In the genomic region with DNA sequence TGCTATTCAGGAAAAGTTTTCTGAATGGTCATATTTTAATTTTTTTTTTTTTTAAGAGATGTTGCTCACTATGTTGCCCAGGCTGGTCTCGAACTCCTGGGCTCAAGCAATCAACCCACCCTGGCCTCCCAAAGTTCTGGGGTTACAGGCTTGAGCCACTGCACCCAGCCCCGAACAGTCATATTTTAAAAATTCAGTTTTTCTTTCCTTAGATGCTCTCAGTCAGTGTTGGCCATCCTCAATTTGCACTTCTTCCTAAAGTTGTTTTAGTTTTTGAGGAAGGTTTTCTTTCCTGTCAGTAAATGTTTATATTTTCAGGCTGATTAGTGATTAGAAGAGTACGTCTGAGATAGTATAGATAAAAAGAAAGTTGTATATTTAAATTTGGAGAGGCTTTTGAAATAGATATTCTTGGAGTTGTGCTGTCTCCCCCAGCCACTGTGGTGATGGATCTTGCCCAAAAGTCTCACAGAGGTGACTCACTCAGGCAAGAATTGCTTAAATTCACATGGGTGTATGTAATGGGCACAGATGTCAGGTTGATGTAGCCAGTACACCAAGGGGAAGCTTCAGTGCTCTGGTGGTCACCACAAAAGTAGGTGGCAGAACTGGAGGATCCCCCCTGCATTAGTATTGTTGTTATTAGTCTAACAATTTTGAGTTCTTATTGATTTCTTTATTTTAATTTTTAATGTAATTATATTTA, we compare ENCODE assay signal across 13 cellular contexts.
DNase-seq lines count a peak whose midpoint lies in the region; TF ChIP-seq lines count a peak whose summit lies in the region.
"Had no signal": no experiment of that assay in that cellular context is flagged by ENCODE, and none has a peak within 500 bp of the region (broad histone marks: within the 10 kb centered on the region; RNA-seq: fewer than 3 reads in every experiment).

No MANE protein-coding gene starts in this region.

- no peaks in the 10 kb centered on the region for H3K36me3 ChIP-seq in HEK293 (ENCODE audit: control insufficient read depth in 2 of 2, insufficient read depth in 1 of 2, low read length in 2 of 2)
- H3K36me3 ChIP-seq: cardiac muscle cell, pancreas had no signal

- CTCF ChIA-PET in HEK293 (lab: Yijun Ruan, JAX) (interaction anchor here (1.1 kb wide), 1 partner anchor 239 kb away, joined by 3 read pairs; no protein-coding TSS in a partner anchor), RWPE1 (lab: Yijun Ruan, JAX) (interaction anchor here (0.6 to 0.8 kb wide), 3 partner anchors 24 to 240 kb away, joined by 3 to 9 read pairs (median 4); no protein-coding TSS in a partner anchor)

- H3K4me1 ChIP-seq in HEK293 (ENCODE audit: control insufficient read depth, insufficient read depth, low read length), result no peaks in the 10 kb centered on the region
- H3K4me1 ChIP-seq: pancreas had no signal

- DNase-seq in RWPE1 (ENCODE audit: low spot score) (peak; percentile 18), fibroblast of gingiva (ENCODE audit: low read depth) (peak; percentile 69), stromal cell of bone marrow (ENCODE audit: low read depth) (peak; percentile 61), C1 segment of cervical spinal cord (lab: John Stamatoyannopoulos, UW) (no peak), NCI-H748 treated with DMSO at 0.1 percent for 48 hours (lab: John Stamatoyannopoulos, UW) (no peak)
- no peak for DNase-seq in activated T-cell treated with anti-CD3 and anti-CD28 coated beads, Interleukin-2, amount 50 U/mL, for 48 hours
- DNase-seq: activated CD4-positive, alpha-beta T cell treated with anti-CD3 and anti-CD28 coated beads, Interleukin-2, amount 10 ng/mL, durations not matched to agents 7 days and 5 days; OCI-M1; pancreas; stimulated activated CD4-positive, alpha-beta T cell treated with anti-CD3 and anti-CD28 coated beads, Interleukin-15, amount 100 ng/mL, for 24 hours; T-cell had no signal

- no peaks in the 10 kb centered on the region for H3K9me3 ChIP-seq in HEK293 (ENCODE audit: control insufficient read depth, insufficient read depth, low read depth, low read length)
- H3K9me3 ChIP-seq: pancreas had no signal

- no peak overlapping the region for H3K27ac ChIP-seq in HEK293 (ENCODE audit: extremely low read depth, low read depth, low read length)
- H3K27ac ChIP-seq in RWPE1, result no peak overlapping the region
- H3K27ac ChIP-seq: cardiac muscle cell, pancreas had no signal

- TF ChIP-seq CTCF in HEK293 (tag by site-specific recombination; IDR thresholded peaks at IDR 0.05) (no peak), RWPE1 (conservative IDR thresholded peaks at IDR 0.05; ENCODE audit: low read depth) (no peak)

- POLR2A ChIA-PET in HEK293 (lab: Yijun Ruan, JAX) (no interaction called here), RWPE1 (lab: Yijun Ruan, JAX; ENCODE audit: low non-redundant PET) (no interaction called here)

- no peak overlapping the region for H3K4me3 ChIP-seq in HEK293 (ENCODE audit: low read depth, low read length)
- H3K4me3 ChIP-seq: cardiac muscle cell, pancreas had no signal

TF ChIP-seq in HEK293, 187 proteins besides CTCF, POLR2A, EP300 and RAD21:
- TF ChIP-seq, protein P1, sequence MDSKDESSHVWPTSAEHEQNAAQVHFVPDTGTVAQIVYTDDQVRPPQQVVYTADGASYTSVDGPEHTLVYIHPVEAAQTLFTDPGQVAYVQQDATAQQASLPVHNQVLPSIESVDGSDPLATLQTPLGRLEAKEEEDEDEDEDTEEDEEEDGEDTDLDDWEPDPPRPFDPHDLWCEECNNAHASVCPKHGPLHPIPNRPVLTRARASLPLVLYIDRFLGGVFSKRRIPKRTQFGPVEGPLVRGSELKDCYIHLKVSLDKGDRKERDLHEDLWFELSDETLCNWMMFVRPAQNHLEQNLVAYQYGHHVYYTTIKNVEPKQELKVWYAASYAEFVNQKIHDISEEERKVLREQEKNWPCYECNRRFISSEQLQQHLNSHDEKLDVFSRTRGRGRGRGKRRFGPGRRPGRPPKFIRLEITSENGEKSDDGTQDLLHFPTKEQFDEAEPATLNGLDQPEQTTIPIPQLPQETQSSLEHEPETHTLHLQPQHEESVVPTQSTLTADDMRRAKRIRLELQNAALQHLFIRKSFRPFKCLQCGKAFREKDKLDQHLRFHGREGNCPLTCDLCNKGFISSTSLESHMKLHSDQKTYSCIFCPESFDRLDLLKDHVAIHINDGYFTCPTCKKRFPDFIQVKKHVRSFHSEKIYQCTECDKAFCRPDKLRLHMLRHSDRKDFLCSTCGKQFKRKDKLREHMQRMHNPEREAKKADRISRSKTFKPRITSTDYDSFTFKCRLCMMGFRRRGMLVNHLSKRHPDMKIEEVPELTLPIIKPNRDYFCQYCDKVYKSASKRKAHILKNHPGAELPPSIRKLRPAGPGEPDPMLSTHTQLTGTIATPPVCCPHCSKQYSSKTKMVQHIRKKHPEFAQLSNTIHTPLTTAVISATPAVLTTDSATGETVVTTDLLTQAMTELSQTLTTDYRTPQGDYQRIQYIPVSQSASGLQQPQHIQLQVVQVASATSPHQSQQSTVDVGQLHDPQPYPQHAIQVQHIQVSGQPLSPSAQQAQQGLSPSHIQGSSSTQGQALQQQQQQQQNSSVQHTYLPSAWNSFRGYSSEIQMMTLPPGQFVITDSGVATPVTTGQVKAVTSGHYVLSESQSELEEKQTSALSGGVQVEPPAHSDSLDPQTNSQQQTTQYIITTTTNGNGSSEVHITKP (tag by site-specific recombination; IDR thresholded peaks at IDR 0.05), result peak; percentile 42; the same call in 1 of the 2 replicates
- TF ChIP-seq GLIS1 (tag by site-specific recombination; IDR thresholded peaks at IDR 0.05) (no peak), ZNF544 (tag by site-specific recombination; IDR thresholded peaks at IDR 0.05) (no peak)
TF ChIP-seq in HEK293: peak in this region for 1.

Comparison
In these comparisons a context has a peak if more than half of its experiments do, and no peak if none do; other contexts are left out.
1. DNase-seq: peak in RWPE1 (single experiment), fibroblast of gingiva (single experiment) and stromal cell of bone marrow (single experiment); none in activated T-cell treated with anti-CD3 and anti-CD28 coated beads, Interleukin-2, amount 50 U/mL, for 48 hours (0 of 2), C1 segment of cervical spinal cord (0 of 14) and NCI-H748 treated with DMSO at 0.1 percent for 48 hours (single experiment).